1 cellular context compared by ENCODE assay signal in the genomic region with DNA sequence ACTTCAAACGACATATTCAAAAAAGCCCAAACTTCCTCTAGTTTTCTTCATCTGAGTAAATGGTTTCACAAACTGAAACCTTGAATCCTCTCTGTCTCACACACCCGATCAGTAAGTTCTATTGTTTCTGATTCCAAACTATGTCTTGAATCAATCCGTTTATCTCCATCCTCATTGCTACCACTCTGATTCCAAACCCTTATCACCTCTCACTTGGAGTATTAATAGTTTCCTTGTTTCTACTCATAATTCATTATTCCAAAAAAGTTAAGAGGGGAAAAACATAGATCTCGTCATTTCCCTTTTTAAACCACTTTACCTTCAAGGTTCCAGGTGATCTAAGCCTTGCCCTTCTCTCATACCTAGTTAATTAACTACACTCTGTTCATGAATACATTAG.
TF ChIP-seq lines count a peak whose summit lies in the region.

No MANE protein-coding gene starts in this region.

TF ChIP-seq in A549, 52 proteins besides CTCF, POLR2A, EP300 and RAD21 (continued from another document):
- TF ChIP-seq, protein P1, sequence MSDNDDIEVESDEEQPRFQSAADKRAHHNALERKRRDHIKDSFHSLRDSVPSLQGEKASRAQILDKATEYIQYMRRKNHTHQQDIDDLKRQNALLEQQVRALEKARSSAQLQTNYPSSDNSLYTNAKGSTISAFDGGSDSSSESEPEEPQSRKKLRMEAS (IDR thresholded peaks at IDR 0.05) = no peak
- no peak for TF ChIP-seq HOXB13 (CRISPR knock-in tag; IDR thresholded peaks at IDR 0.05; ENCODE audit: low read depth)
